ENCODE assay signal across 1 cellular context in the genomic region with DNA sequence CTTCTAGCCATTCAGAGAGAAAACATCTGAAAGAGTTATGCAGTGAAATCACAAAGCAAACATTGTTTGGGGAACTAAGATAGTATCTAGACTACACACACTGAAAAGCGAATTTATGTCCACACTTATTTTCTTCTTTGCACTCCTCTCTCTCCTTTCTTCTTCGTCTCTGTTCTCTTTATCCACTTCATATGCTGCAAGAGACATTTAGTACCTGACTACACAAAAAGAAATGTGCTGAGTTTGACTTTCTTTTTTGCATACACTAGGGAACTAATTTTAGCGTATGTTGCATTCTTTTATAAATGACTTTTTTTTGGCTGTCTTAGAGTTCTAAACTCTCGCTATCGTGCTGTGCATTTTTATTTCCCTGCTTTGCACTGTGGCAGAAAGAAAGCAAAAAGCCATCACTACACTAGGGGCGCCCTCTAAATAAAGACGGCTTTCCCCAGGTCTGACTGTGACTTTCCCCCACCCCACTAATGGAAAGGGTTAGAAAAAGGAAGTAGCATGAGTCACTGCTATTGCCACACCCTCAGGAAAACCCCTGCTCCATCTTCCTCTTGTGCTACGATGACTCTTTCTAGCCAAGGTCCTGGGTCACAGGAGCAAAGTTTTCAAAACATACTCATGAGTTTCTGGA.
TF ChIP-seq lines count a peak whose summit lies in the region.

No MANE protein-coding gene starts in this region.

TF ChIP-seq in K562, 482 proteins besides CTCF, POLR2A, EP300 and RAD21 (continued from another document and continues in another):
- TF ChIP-seq MGA (IDR thresholded peaks at IDR 0.05) (no peak; the same call in 1 of the 2 replicates), HLTF (IDR thresholded peaks at IDR 0.05) (peak; percentile 88), ZBTB43 (CRISPR knock-in tag; IDR thresholded peaks at IDR 0.05) (no peak), SAFB2 (IDR thresholded peaks at IDR 0.05; ENCODE audit: borderline replicate concordance, low read depth, low read length, severe bottlenecking) (no peak), DNMT1 (IDR thresholded peaks at IDR 0.05) (no peak), ZNF197 (CRISPR knock-in tag; IDR thresholded peaks at IDR 0.05; ENCODE audit: low read depth) (0 out of 2 replicates have a peak, but pooled peaks have one; percentile 14), HMGN3 (IDR thresholded peaks at IDR 0.05; ENCODE audit: borderline replicate concordance, extremely low read depth, insufficient read length, low read depth, low read length) (no peak), SMARCA4 (IDR thresholded peaks at IDR 0.05) (peak; percentile 90), ZBTB7A (IDR thresholded peaks at IDR 0.05; ENCODE audit: borderline replicate concordance, control insufficient read depth, low read depth, low read length) (no peak), TAL1 (IDR thresholded peaks at IDR 0.05) (no peak), TBP (optimal IDR thresholded peaks at IDR 0.05; ENCODE audit: low read depth, low read length) (no peak), HCFC1 (IDR thresholded peaks at IDR 0.05; ENCODE audit: low read depth, low read length) (peak; percentile 48; the same call in 1 of the 2 replicates), CTCFL (IDR thresholded peaks at IDR 0.05; ENCODE audit: borderline replicate concordance, insufficient read depth, low read depth, low read length, poor library complexity, severe bottlenecking) (no peak), ILF3 (IDR thresholded peaks at IDR 0.05; ENCODE audit: borderline replicate concordance) (no peak), HDAC2 (IDR thresholded peaks at IDR 0.05) (peak; percentile 59; the same call in 1 of the 2 replicates), TAF9B (IDR thresholded peaks at IDR 0.05; ENCODE audit: partially characterized antibody) (no peak), ZNF584 (CRISPR knock-in tag; IDR thresholded peaks at IDR 0.05; ENCODE audit: low read depth) (no peak), SIRT6 (IDR thresholded peaks at IDR 0.05; ENCODE audit: low read depth, low read length) (no peak), CTBP1 (IDR thresholded peaks at IDR 0.05; ENCODE audit: borderline replicate concordance) (peak; percentile 80), ZNF778 (CRISPR knock-in tag; IDR thresholded peaks at IDR 0.05) (no peak), GATA2 (CRISPR knock-in tag; IDR thresholded peaks at IDR 0.05) (no peak), TFAM (CRISPR knock-in tag; conservative IDR thresholded peaks at IDR 0.05) (no peak), ATF4 (CRISPR knock-in tag; IDR thresholded peaks at IDR 0.05) (no peak), SP2 (IDR thresholded peaks at IDR 0.05; ENCODE audit: extremely low read depth, low read depth, low read length, poor library complexity, severe bottlenecking) (no peak), SLC30A9 (CRISPR knock-in tag; IDR thresholded peaks at IDR 0.05) (no peak), RBM25 (IDR thresholded peaks at IDR 0.05; ENCODE audit: low read depth, low read length, severe bottlenecking) (no peak)
- TF ChIP-seq, protein P1, sequence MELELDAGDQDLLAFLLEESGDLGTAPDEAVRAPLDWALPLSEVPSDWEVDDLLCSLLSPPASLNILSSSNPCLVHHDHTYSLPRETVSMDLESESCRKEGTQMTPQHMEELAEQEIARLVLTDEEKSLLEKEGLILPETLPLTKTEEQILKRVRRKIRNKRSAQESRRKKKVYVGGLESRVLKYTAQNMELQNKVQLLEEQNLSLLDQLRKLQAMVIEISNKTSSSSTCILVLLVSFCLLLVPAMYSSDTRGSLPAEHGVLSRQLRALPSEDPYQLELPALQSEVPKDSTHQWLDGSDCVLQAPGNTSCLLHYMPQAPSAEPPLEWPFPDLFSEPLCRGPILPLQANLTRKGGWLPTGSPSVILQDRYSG (tag; conservative IDR thresholded peaks at IDR 0.05; ENCODE audit: low read depth), result no peak
- TF ChIP-seq, protein P2, sequence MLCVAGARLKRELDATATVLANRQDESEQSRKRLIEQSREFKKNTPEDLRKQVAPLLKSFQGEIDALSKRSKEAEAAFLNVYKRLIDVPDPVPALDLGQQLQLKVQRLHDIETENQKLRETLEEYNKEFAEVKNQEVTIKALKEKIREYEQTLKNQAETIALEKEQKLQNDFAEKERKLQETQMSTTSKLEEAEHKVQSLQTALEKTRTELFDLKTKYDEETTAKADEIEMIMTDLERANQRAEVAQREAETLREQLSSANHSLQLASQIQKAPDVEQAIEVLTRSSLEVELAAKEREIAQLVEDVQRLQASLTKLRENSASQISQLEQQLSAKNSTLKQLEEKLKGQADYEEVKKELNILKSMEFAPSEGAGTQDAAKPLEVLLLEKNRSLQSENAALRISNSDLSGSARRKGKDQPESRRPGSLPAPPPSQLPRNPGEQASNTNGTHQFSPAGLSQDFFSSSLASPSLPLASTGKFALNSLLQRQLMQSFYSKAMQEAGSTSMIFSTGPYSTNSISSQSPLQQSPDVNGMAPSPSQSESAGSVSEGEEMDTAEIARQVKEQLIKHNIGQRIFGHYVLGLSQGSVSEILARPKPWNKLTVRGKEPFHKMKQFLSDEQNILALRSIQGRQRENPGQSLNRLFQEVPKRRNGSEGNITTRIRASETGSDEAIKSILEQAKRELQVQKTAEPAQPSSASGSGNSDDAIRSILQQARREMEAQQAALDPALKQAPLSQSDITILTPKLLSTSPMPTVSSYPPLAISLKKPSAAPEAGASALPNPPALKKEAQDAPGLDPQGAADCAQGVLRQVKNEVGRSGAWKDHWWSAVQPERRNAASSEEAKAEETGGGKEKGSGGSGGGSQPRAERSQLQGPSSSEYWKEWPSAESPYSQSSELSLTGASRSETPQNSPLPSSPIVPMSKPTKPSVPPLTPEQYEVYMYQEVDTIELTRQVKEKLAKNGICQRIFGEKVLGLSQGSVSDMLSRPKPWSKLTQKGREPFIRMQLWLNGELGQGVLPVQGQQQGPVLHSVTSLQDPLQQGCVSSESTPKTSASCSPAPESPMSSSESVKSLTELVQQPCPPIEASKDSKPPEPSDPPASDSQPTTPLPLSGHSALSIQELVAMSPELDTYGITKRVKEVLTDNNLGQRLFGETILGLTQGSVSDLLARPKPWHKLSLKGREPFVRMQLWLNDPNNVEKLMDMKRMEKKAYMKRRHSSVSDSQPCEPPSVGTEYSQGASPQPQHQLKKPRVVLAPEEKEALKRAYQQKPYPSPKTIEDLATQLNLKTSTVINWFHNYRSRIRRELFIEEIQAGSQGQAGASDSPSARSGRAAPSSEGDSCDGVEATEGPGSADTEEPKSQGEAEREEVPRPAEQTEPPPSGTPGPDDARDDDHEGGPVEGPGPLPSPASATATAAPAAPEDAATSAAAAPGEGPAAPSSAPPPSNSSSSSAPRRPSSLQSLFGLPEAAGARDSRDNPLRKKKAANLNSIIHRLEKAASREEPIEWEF (CRISPR knock-in tag; IDR thresholded peaks at IDR 0.05), result no peak
- TF ChIP-seq, protein P3, sequence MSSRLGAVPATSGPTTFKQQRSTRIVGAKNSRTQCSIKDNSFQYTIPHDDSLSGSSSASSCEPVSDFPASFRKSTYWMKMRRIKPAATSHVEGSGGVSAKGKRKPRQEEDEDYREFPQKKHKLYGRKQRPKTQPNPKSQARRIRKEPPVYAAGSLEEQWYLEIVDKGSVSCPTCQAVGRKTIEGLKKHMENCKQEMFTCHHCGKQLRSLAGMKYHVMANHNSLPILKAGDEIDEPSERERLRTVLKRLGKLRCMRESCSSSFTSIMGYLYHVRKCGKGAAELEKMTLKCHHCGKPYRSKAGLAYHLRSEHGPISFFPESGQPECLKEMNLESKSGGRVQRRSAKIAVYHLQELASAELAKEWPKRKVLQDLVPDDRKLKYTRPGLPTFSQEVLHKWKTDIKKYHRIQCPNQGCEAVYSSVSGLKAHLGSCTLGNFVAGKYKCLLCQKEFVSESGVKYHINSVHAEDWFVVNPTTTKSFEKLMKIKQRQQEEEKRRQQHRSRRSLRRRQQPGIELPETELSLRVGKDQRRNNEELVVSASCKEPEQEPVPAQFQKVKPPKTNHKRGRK (tag; IDR thresholded peaks at IDR 0.05), result no peak
